Comparison of ENCODE assay signal across 9 cellular contexts in the genomic region with DNA sequence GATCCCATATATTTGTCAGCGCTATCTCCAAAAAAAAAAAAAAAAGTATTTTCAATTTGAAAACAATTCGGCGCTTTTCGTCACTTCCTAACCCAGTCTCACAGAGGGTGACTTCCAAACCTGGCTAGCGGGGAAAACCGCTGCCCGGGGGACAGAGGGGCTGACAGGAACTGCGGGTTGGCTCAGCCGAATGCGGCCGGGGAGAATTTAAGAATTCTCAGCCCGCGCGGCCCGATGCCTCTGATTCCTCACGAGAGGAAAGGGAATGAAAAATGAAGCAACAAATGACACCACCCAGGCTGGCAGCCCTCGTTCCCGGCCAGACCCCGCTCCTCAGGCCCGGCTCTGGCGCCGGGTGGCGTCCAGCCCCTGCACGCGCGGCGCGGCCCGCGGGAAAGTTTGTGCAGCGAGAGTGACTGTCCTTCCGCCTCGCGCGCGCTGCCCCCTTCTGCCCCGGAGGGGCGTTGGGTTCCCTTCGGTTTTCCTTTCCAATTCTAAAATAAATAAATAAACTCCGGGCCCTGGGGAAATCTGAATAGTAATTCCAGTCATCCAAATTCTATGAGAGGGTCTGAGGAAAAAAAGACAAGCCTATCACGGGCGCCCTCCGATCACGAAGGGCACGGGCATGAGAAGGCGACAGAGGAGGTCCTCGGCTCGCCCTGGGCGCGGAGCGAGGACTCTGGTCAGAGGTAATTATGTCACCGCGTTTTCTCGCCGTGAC. TPM values are rescaled to one million over a fixed set of nuclear protein-coding genes. Genes with fewer than 3 reads are reported as not detected.
A peak's percentile ranks its signal among the peaks of the same experiment; 100 is the strongest.
DNase-seq lines count a peak whose midpoint lies in the region; ATAC-seq and TF ChIP-seq lines count a peak whose summit lies in the region.
"Had no signal": no experiment of that assay in that cellular context is flagged by ENCODE, and none has a peak within 500 bp of the region (broad histone marks: within the 10 kb centered on the region; RNA-seq: fewer than 3 reads in every experiment).

No MANE protein-coding gene starts in this region.

- no peak overlapping the region for H3K9ac ChIP-seq in mammary epithelial cell (ENCODE audit: insufficient read depth, low read length)

- H3K4me1 Mint-ChIP-seq in CD4-positive, alpha-beta memory T cell: peaks cover 19 to 48% (median 38%) of the 10 kb centered on the region in 4 donors
- H3K4me1 Mint-ChIP-seq in nephron progenitor cell: peaks cover 32% of the 10 kb centered on the region
- H3K4me1 Mint-ChIP-seq in activated T-helper 2 cell treated with anti-CD3 and anti-CD28 coated beads, Interferon-gamma antibody, Interleukin-2, Interleukin-4, amounts not matched to agents 10 μg/mL and 5 μg/mL and 100 μg/mL, durations not matched to agents 14 hours and 24 hours and 36 hours (ENCODE audit: low read depth): peaks cover 4% of the 10 kb centered on the region

- intact Hi-C loops in CD4-positive, alpha-beta memory T cell (cut with micrococcal nuclease): no loop called here
- intact Hi-C loops in mammary epithelial cell (cut with micrococcal nuclease): loop anchor here (2.0 kb wide), 1 partner anchor 171 kb away; no protein-coding TSS in a partner anchor
- intact Hi-C loops in activated T-helper 2 cell treated with anti-CD3 and anti-CD28 coated beads, Interferon-gamma antibody, Interleukin-2, Interleukin-4, amounts not matched to agents 10 μg/mL and 5 μg/mL and 100 μg/mL, durations not matched to agents 14 hours and 24 hours and 36 hours (cut with micrococcal nuclease): loop anchor here (1.0 to 10.0 kb wide), 3 partner anchors 14 to 621 kb away; no protein-coding TSS in a partner anchor

- DNase-seq in CD4-positive, alpha-beta memory T cell: no peak
- DNase-seq in HuH-7 (ENCODE audit: low spot score) (peak; percentile 51), mammary epithelial cell (no peak), nephron progenitor cell (peak; percentile 37), NCI-H2107 (lab: John Stamatoyannopoulos, UW) (no peak)
- DNase-seq in activated T-helper 2 cell treated with anti-CD3 and anti-CD28 coated beads, Interferon-gamma antibody, Interleukin-2, Interleukin-4, amounts not matched to agents 10 μg/mL and 5 μg/mL and 100 μg/mL, durations not matched to agents 14 hours and 24 hours and 36 hours (ENCODE audit: low spot score): no peak

- ATAC-seq in GM21381 (IDR thresholded peaks at IDR 0.05; ENCODE audit: unreplicated experiment) (no peak), GM18870 (IDR thresholded peaks at IDR 0.05; ENCODE audit: unreplicated experiment) (no peak)

- no peak overlapping the region for H3K27ac ChIP-seq in CD4-positive, alpha-beta memory T cell (ENCODE audit: low read depth, low read length)
- H3K27ac ChIP-seq in mammary epithelial cell (ENCODE audit: insufficient read depth, low read depth, low read length): no peak overlapping the region

- H3K9me3 Mint-ChIP-seq in CD4-positive, alpha-beta memory T cell: peaks cover 0 to 7% (median 0%) of the 10 kb centered on the region in 8 donors
- H3K9me3 Mint-ChIP-seq in nephron progenitor cell: peaks cover 2% of the 10 kb centered on the region
- no peaks in the 10 kb centered on the region for H3K9me3 Mint-ChIP-seq in activated T-helper 2 cell treated with anti-CD3 and anti-CD28 coated beads, Interferon-gamma antibody, Interleukin-2, Interleukin-4, amounts not matched to agents 10 μg/mL and 5 μg/mL and 100 μg/mL, durations not matched to agents 14 hours and 24 hours and 36 hours

- H3K79me2 ChIP-seq in mammary epithelial cell (ENCODE audit: insufficient read depth, low read length): no peaks in the 10 kb centered on the region

- TF ChIP-seq CTCF in mammary epithelial cell (conservative IDR thresholded peaks at IDR 0.05 in 1 of 2, IDR thresholded peaks at IDR 0.05 in 1 of 2; ENCODE audit: extremely low read depth in 1 of 2, insufficient read depth in 1 of 2, low read depth in 1 of 2, low read length in 2 of 2) (no peak), nephron progenitor cell (IDR thresholded peaks at IDR 0.05) (no peak)

- CTCF ChIA-PET in CD4-positive, alpha-beta memory T cell (lab: Charles Lee; ENCODE audit: partially characterized antibody): no interaction called here
- CTCF ChIA-PET in mammary epithelial cell (lab: Charles Lee; ENCODE audit: low non-redundant PET): no interaction called here

- peaks cover 69% of the 10 kb centered on the region for H3K27me3 ChIP-seq in CD4-positive, alpha-beta memory T cell (ENCODE audit: insufficient read depth, low read length)
- H3K27me3 ChIP-seq in mammary epithelial cell (ENCODE audit: insufficient read depth, low read length): peaks cover 90% of the 10 kb centered on the region

- peaks cover 50 to 52% of the 10 kb centered on the region in 2 donors for H3K27me3 Mint-ChIP-seq in CD4-positive, alpha-beta memory T cell
- H3K27me3 Mint-ChIP-seq in nephron progenitor cell (ENCODE audit: low read depth, poor library complexity): no peaks in the 10 kb centered on the region
- peaks cover 68% of the 10 kb centered on the region for H3K27me3 Mint-ChIP-seq in activated T-helper 2 cell treated with anti-CD3 and anti-CD28 coated beads, Interferon-gamma antibody, Interleukin-2, Interleukin-4, amounts not matched to agents 10 μg/mL and 5 μg/mL and 100 μg/mL, durations not matched to agents 14 hours and 24 hours and 36 hours (ENCODE audit: low read depth)

- no peak overlapping the region for H3K4me3 ChIP-seq in CD4-positive, alpha-beta memory T cell (ENCODE audit: low read length in 2 of 2)
- peak overlapping the region in 1 of 3 experiments; percentile 15 for H3K4me3 ChIP-seq in mammary epithelial cell (replicated peaks in 1 of 3; ENCODE audit: insufficient read depth in 1 of 3, low read depth in 2 of 3, low read length in 3 of 3)

- H3K4me1 ChIP-seq in CD4-positive, alpha-beta memory T cell (ENCODE audit: insufficient read depth, low read length): peaks cover 66% of the 10 kb centered on the region
- H3K4me1 ChIP-seq in mammary epithelial cell (ENCODE audit: insufficient read depth, low read length): peaks cover 39% of the 10 kb centered on the region

- POLR2A ChIA-PET in CD4-positive, alpha-beta memory T cell (lab: Charles Lee; ENCODE audit: partially characterized antibody): no interaction called here

- H3K9me3 ChIP-seq in CD4-positive, alpha-beta memory T cell (ENCODE audit: control insufficient read depth in 1 of 2, low read length in 2 of 2): no peaks in the 10 kb centered on the region
- H3K9me3 ChIP-seq in mammary epithelial cell (replicated peaks; ENCODE audit: insufficient read depth, low read length): peaks cover 2% of the 10 kb centered on the region

- dilution Hi-C loops in mammary epithelial cell (cut with HindIII; ENCODE audit: low sequenced_read_pairs): no loop called here

- 16% methylated on average over 47 of the region's 55 CpGs for WGBS in mammary epithelial cell (ENCODE audit: low coverage, missing lambda C conversion rate)

- peak overlapping the region; percentile 48 to 85 (median 76) for H3K4me3 Mint-ChIP-seq in CD4-positive, alpha-beta memory T cell
- H3K4me3 Mint-ChIP-seq in nephron progenitor cell: peak overlapping the region; percentile 53
- H3K4me3 Mint-ChIP-seq in activated T-helper 2 cell treated with anti-CD3 and anti-CD28 coated beads, Interferon-gamma antibody, Interleukin-2, Interleukin-4, amounts not matched to agents 10 μg/mL and 5 μg/mL and 100 μg/mL, durations not matched to agents 14 hours and 24 hours and 36 hours (ENCODE audit: low read depth): no peak overlapping the region

- no peaks in the 10 kb centered on the region for H4K20me1 ChIP-seq in mammary epithelial cell (ENCODE audit: insufficient read depth, low read length)

- BruUV-seq in mammary epithelial cell (replicated peaks; lab: Mats Ljungman, UMichigan): no TSS peak

- peak overlapping the region; percentile 9 for H2AFZ ChIP-seq in mammary epithelial cell (ENCODE audit: low read depth, low read length)

- in situ Hi-C loops in mammary epithelial cell (cut with MboI; ENCODE audit: low sequenced_read_pairs in 2 of 2): no loop called here

- H3K4me2 ChIP-seq in mammary epithelial cell (ENCODE audit: insufficient read depth, low read depth, low read length): peak overlapping the region; percentile 80

- H3K36me3 Mint-ChIP-seq in CD4-positive, alpha-beta memory T cell: peaks cover 0 to 5% of the 10 kb centered on the region in 2 donors
- H3K36me3 Mint-ChIP-seq in nephron progenitor cell (ENCODE audit: low read depth): no peaks in the 10 kb centered on the region
- H3K36me3 Mint-ChIP-seq in activated T-helper 2 cell treated with anti-CD3 and anti-CD28 coated beads, Interferon-gamma antibody, Interleukin-2, Interleukin-4, amounts not matched to agents 10 μg/mL and 5 μg/mL and 100 μg/mL, durations not matched to agents 14 hours and 24 hours and 36 hours (ENCODE audit: low read depth): no peaks in the 10 kb centered on the region

- no peaks in the 10 kb centered on the region for H3K36me3 ChIP-seq in CD4-positive, alpha-beta memory T cell (ENCODE audit: insufficient read depth, low read length)
- H3K36me3 ChIP-seq in mammary epithelial cell (ENCODE audit: insufficient read depth, low read length): no peaks in the 10 kb centered on the region

- H3K27ac Mint-ChIP-seq in CD4-positive, alpha-beta memory T cell: peak overlapping the region in 3 of 7 donors; percentile 52 to 86 (median 62)
- H3K27ac Mint-ChIP-seq in nephron progenitor cell: no peak overlapping the region
- H3K27ac Mint-ChIP-seq in activated T-helper 2 cell treated with anti-CD3 and anti-CD28 coated beads, Interferon-gamma antibody, Interleukin-2, Interleukin-4, amounts not matched to agents 10 μg/mL and 5 μg/mL and 100 μg/mL, durations not matched to agents 14 hours and 24 hours and 36 hours: no peak overlapping the region

RNA-seq across cellular contexts. Expression of a gene that starts 4.8 kb away (rescaled TPM):
- total RNA-seq in CD4-positive, alpha-beta memory T cell: not detected
- polyA plus RNA-seq in CD4-positive, alpha-beta memory T cell: under 1 TPM in 1 of 2 donors, not detected in 1; 0.11 TPM
- 1 to 10 TPM in 1 of 2 donors, under 1 TPM in 1; 0.40 to 1.0 TPM for total RNA-seq in mammary epithelial cell
- polyA plus RNA-seq in mammary epithelial cell: not detected
- polyA minus RNA-seq in mammary epithelial cell: not detected
- not detected in 2 replicates for total RNA-seq in activated T-helper 2 cell treated with anti-CD3 and anti-CD28 coated beads, Interferon-gamma antibody, Interleukin-2, Interleukin-4, amounts not matched to agents 10 μg/mL and 5 μg/mL and 100 μg/mL, durations not matched to agents 14 hours and 24 hours and 36 hours
- total RNA-seq: OCI-LY7 had no signal

Comparison
In these comparisons a context has a peak if more than half of its experiments do, and no peak if none do; other contexts are left out.
1. DNase-seq: peak in HuH-7 (single experiment) and nephron progenitor cell (single experiment); none in CD4-positive, alpha-beta memory T cell (0 of 5), mammary epithelial cell (single experiment), activated T-helper 2 cell treated with anti-CD3 and anti-CD28 coated beads, Interferon-gamma antibody, Interleukin-2, Interleukin-4, amounts not matched to agents 10 μg/mL and 5 μg/mL and 100 μg/mL, durations not matched to agents 14 hours and 24 hours and 36 hours (single experiment) and NCI-H2107 (single experiment).